23 cellular contexts compared by ENCODE assay signal in genomic region chr21:26597981-26598380, GRCh38. TPM values are rescaled to one million over a fixed set of nuclear protein-coding genes. Genes with fewer than 3 reads are reported as not detected.
"Had no signal": no experiment of that assay in that cellular context is flagged by ENCODE, and none has a peak within 500 bp of the region (broad histone marks: within the 10 kb centered on the region; RNA-seq: fewer than 3 reads in every experiment).

No MANE protein-coding gene starts in this region.

- DNase-seq: activated B cell treated with CpG ODN at 0.5 μM for 24 hours; activated CD4-positive, alpha-beta T cell treated with anti-CD3 and anti-CD28 coated beads for 1 hour; activated CD4-positive, alpha-beta T cell treated with anti-CD3 and anti-CD28 coated beads, Interleukin-2, amount 10 ng/mL, durations not matched to agents 24 days and 14 days; activated CD4-positive, alpha-beta T cell treated with anti-CD3 and anti-CD28 coated beads, Interleukin-2, amount 50 U/mL, for 48 hours; activated effector memory CD4-positive, alpha-beta T cell treated with anti-CD3 and anti-CD28 coated beads, Interleukin-2, amount 50 U/mL, for 16 hours; activated naive CD4-positive, alpha-beta T cell treated with Interleukin-2 at 50 U/mL for 16 hours; activated naive CD8-positive, alpha-beta T cell treated with anti-CD3 and anti-CD28 coated beads, Interleukin-2, amount 50 U/mL, for 24 hours; activated T-cell treated with anti-CD3 and anti-CD28 coated beads, Interleukin-2, amount 50 U/mL, for 4 hours; amniotic stem cell; cerebellar nuclear complex; Karpas-422; NCI-H1105 treated with DMSO at 0.1 percent for 48 hours; NCI-H1436 treated with DMSO at 0.1 percent for 48 hours; NCI-H187; NCI-H2081; NCI-H510A treated with DMSO at 0.1 percent for 48 hours; NCI-H69; PC-3; SIG-M5; T-cell; T-helper 2 cell; T1000 had no signal

- ATAC-seq: activated naive CD4-positive, alpha-beta T cell treated with anti-CD3 and anti-CD28 coated beads, Interleukin-2, amount 50 U/mL, for 72 hours; activated naive CD8-positive, alpha-beta T cell treated with anti-CD3 and anti-CD28 coated beads, Interleukin-2, amount 50 U/mL, for 24 hours; activated T-cell treated with anti-CD3 and anti-CD28 coated beads, Interleukin-2, amount 50 U/mL, for 4 hours; PC-3; T-cell had no signal

RNA-seq across cellular contexts. Expression of gene CYYR1, which starts 24.9 kb away (rescaled TPM):
- total RNA-seq: activated B cell treated with CpG ODN at 0.5 μM for 24 hours; activated CD4-positive, alpha-beta T cell treated with anti-CD3 and anti-CD28 coated beads, Interleukin-2, amount 10 ng/mL, durations not matched to agents 24 days and 14 days; activated naive CD4-positive, alpha-beta T cell treated with anti-CD3 and anti-CD28 coated beads, Interleukin-2, amount 50 U/mL, for 72 hours; PC-3 had no signal
